22 cellular contexts compared by ENCODE assay signal in the genomic region with DNA sequence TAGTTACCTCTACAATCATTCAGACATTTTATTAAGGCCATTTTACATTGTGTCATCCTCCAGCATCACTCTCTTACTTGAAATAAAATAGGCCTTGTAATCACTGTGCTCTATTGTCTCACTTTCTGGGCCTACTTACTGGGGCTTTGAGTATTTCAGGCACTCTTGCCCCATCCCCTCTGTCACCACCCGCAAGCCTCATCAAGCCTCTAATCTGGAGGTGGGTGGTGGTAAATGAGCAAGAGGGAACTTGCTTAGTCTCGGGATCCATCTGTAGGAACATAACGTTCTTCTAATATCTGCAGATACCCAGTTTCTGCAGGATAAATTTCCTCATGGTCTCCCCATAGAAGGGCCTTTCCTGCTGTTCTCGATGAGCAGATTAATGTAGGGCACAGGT. TPM values are rescaled to one million over a fixed set of nuclear protein-coding genes. Genes with fewer than 3 reads are reported as not detected.
DNase-seq lines count a peak whose midpoint lies in the region; ATAC-seq, FAIRE-seq and TF ChIP-seq lines count a peak whose summit lies in the region.
"Had no signal": no experiment of that assay in that cellular context is flagged by ENCODE, and none has a peak within 500 bp of the region (broad histone marks: within the 10 kb centered on the region; RNA-seq: fewer than 3 reads in every experiment).

No MANE protein-coding gene starts in this region.

- H4K20me1 ChIP-seq in BLaER1 = peaks cover 78% of the 10 kb centered on the region

- ATAC-seq in GM21423 (IDR thresholded peaks at IDR 0.05; ENCODE audit: unreplicated experiment) = no peak
- ATAC-seq: activated naive CD4-positive, alpha-beta T cell treated with anti-CD3 and anti-CD28 coated beads, Interleukin-2, amount 50 U/mL, for 72 hours; mucosa of descending colon; Panc1 had no signal

- no peak for DNase-seq in CD8-positive, alpha-beta memory T cell
- DNase-seq in SIG-M5 (lab: John Stamatoyannopoulos, UW) (peak; percentile 89), epithelial cell of esophagus (ENCODE audit: low read depth) (peak; percentile 42), cerebellar nuclear complex (lab: John Stamatoyannopoulos, UW) (no peak), NCI-H510A (lab: John Stamatoyannopoulos, UW) (no peak), RCC 7860 (ENCODE audit: low spot score) (no peak)
- DNase-seq: activated B cell treated with CpG ODN at 0.5 μM for 24 hours, heart right ventricle, mucosa of descending colon, NCI-H2081, NCI-H526, pancreas, small intestine had no signal

- H3K9me3 ChIP-seq in BLaER1 = peaks cover 1% of the 10 kb centered on the region; the same call in 1 of the 2 replicates
- H3K9me3 ChIP-seq in CD8-positive, alpha-beta memory T cell (ENCODE audit: low read length) = no peaks in the 10 kb centered on the region
- H3K9me3 ChIP-seq: HAP-1, mucosa of descending colon, pancreas, thoracic aorta had no signal

- H3K27ac Mint-ChIP-seq in CD8-positive, alpha-beta memory T cell = peak overlapping the region in 7 of 8 donors; percentile 33 to 99 (median 66)
- H3K27ac Mint-ChIP-seq: activated B cell treated with CpG ODN at 0.5 μM for 24 hours had no signal

- H3K36me3 ChIP-seq in BLaER1 = peaks cover 61% of the 10 kb centered on the region
- no peaks in the 10 kb centered on the region for H3K36me3 ChIP-seq in CD8-positive, alpha-beta memory T cell (ENCODE audit: insufficient read depth, low read length)
- H3K36me3 ChIP-seq: pancreas, thoracic aorta had no signal

- H3K36me3 Mint-ChIP-seq in CD8-positive, alpha-beta memory T cell = peaks cover 0 to 44% (median 23%) of the 10 kb centered on the region in 3 donors

- peak overlapping the region in 5 of 7 donors; percentile 17 to 63 (median 36) for H3K4me3 Mint-ChIP-seq in CD8-positive, alpha-beta memory T cell
- H3K4me3 Mint-ChIP-seq: activated B cell treated with CpG ODN at 0.5 μM for 24 hours had no signal

- TF ChIP-seq CTCF in epithelial cell of esophagus (IDR thresholded peaks at IDR 0.05; ENCODE audit: insufficient read depth, low read depth, low read length, missing control alignments) = no peak

- H3K4me1 Mint-ChIP-seq in CD8-positive, alpha-beta memory T cell = peaks cover 92 to 99% (median 97%) of the 10 kb centered on the region in 3 donors

- no peak for FAIRE-seq in RCC 7860 (lab: Jason Lieb, UNC)
- FAIRE-seq: HTR-8/SVneo, pancreas, small intestine had no signal

- H3K27me3 Mint-ChIP-seq in CD8-positive, alpha-beta memory T cell = no peaks in the 10 kb centered on the region
- H3K27me3 Mint-ChIP-seq: activated B cell treated with CpG ODN at 0.5 μM for 24 hours had no signal

- no peak overlapping the region for H3K9ac ChIP-seq in BLaER1

- POLR2A ChIA-PET in CD8-positive, alpha-beta memory T cell (lab: Charles Lee) = no interaction called here

- H3K9me3 Mint-ChIP-seq in CD8-positive, alpha-beta memory T cell = peaks cover 0 to 2% (median 2%) of the 10 kb centered on the region in 5 donors
- H3K9me3 Mint-ChIP-seq: activated naive CD4-positive, alpha-beta T cell treated with anti-CD3 and anti-CD28 coated beads, Interleukin-2, amount 50 U/mL, for 72 hours had no signal

- peak overlapping the region; percentile 28; the same call in 1 of the 2 replicates for H3K4me2 ChIP-seq in BLaER1

- H3K27ac ChIP-seq in BLaER1 = no peak overlapping the region
- H3K27ac ChIP-seq in CD8-positive, alpha-beta memory T cell (ENCODE audit: low read depth, low read length) = no peak overlapping the region
- H3K27ac ChIP-seq: pancreas, thoracic aorta had no signal

- CTCF ChIA-PET in CD8-positive, alpha-beta memory T cell (lab: Charles Lee) = interaction anchor here (0.9 to 9.5 kb wide), 3 partner anchors 8 to 76 kb away, joined by 3 to 94 read pairs (median 7); a partner anchor contains a TSS

- no peak overlapping the region for H3K4me3 ChIP-seq in BLaER1
- no peak overlapping the region for H3K4me3 ChIP-seq in CD8-positive, alpha-beta memory T cell (ENCODE audit: low read length)
- no peak overlapping the region for H3K4me3 ChIP-seq in epithelial cell of esophagus (ENCODE audit: low read length)
- H3K4me3 ChIP-seq: HAP-1, heart right ventricle, mucosa of descending colon, pancreas, thoracic aorta had no signal

- peaks cover 66% of the 10 kb centered on the region for H3K4me1 ChIP-seq in BLaER1
- H3K4me1 ChIP-seq in CD8-positive, alpha-beta memory T cell (ENCODE audit: insufficient read depth, low read length) = peaks cover 82% of the 10 kb centered on the region
- H3K4me1 ChIP-seq: HAP-1 had no signal

- no peaks in the 10 kb centered on the region for H3K27me3 ChIP-seq in BLaER1
- no peaks in the 10 kb centered on the region for H3K27me3 ChIP-seq in CD8-positive, alpha-beta memory T cell (ENCODE audit: insufficient read depth, low read length, poor library complexity, severe bottlenecking)
- H3K27me3 ChIP-seq: heart right ventricle, pancreas had no signal

RNA-seq across cellular contexts. Expression of a gene that starts 19.4 kb away (rescaled TPM):
- total RNA-seq in CD8-positive, alpha-beta memory T cell = 10 to 100 TPM; 15.2 to 16.2 TPM
- polyA plus RNA-seq in CD8-positive, alpha-beta memory T cell = 32.4 TPM
- total RNA-seq: fibroblast of lung, kidney epithelial cell, thoracic aorta had no signal
- polyA plus RNA-seq: fibroblast of lung, heart right ventricle had no signal

RNA-seq across cellular contexts. Expression of a gene that starts 29.6 kb away (rescaled TPM):
- total RNA-seq in CD8-positive, alpha-beta memory T cell = 10 to 100 TPM; 61.5 to 62.8 TPM
- 232 TPM for polyA plus RNA-seq in CD8-positive, alpha-beta memory T cell
- total RNA-seq: fibroblast of lung had no signal

Comparison
In these comparisons a context has a peak if more than half of its experiments do, and no peak if none do; other contexts are left out.
1. DNase-seq: peak in SIG-M5 (single experiment) and epithelial cell of esophagus (single experiment); none in CD8-positive, alpha-beta memory T cell (0 of 5), cerebellar nuclear complex (0 of 2), NCI-H510A (single experiment) and RCC 7860 (single experiment).